ENCODE assay signal across 20 cellular contexts in genomic region chr2:229205704-229206103, GRCh38.
"Had no signal": no experiment of that assay in that cellular context is flagged by ENCODE, and none has a peak within 500 bp of the region (broad histone marks: within the 10 kb centered on the region; RNA-seq: fewer than 3 reads in every experiment).

No MANE protein-coding gene starts in this region.

- H3K9me3 ChIP-seq: body of pancreas, gastrocnemius medialis, pancreas, testis, upper lobe of left lung had no signal

- ATAC-seq: activated CD8-positive, alpha-beta T cell treated with anti-CD3 and anti-CD28 coated beads, Interleukin-2, amount 10 ng/mL, durations not matched to agents 7 days and 5 days; body of pancreas; gastrocnemius medialis; left cardiac atrium had no signal

- DNase-seq: activated B cell treated with CpG ODN at 0.5 μM for 24 hours; activated CD4-positive, alpha-beta T cell treated with anti-CD3 and anti-CD28 coated beads for 48 hours; activated CD8-positive, alpha-beta memory T cell treated with anti-CD3 and anti-CD28 coated beads, Interleukin-2, amount 50 U/mL, for 4 hours; activated CD8-positive, alpha-beta T cell treated with anti-CD3 and anti-CD28 coated beads, Interleukin-2, amount 10 ng/mL, durations not matched to agents 7 days and 5 days; activated gamma-delta T cell; activated T-cell treated with anti-CD3 and anti-CD28 coated beads, Interleukin-2, amount 50 U/mL, for 48 hours; amygdala; body of pancreas; effector memory CD4-positive, alpha-beta T cell; gastrocnemius medialis; left cardiac atrium; naive B cell; pancreas; small intestine; stomach; testis; upper lobe of left lung had no signal

- FAIRE-seq: pancreas, small intestine, TTC549 had no signal

- H3K36me3 ChIP-seq: gastrocnemius medialis, pancreas, stomach, upper lobe of left lung had no signal

- H3K27me3 ChIP-seq: body of pancreas, gastrocnemius medialis, pancreas, stomach, testis, upper lobe of left lung had no signal

- H3K4me1 ChIP-seq: gastrocnemius medialis, stomach, testis, upper lobe of left lung had no signal

- H3K4me3 ChIP-seq: body of pancreas, coronary artery, gastrocnemius medialis, lung, pancreas, stomach, testis, upper lobe of left lung had no signal

- H3K27ac ChIP-seq: body of pancreas, coronary artery, gastrocnemius medialis, pancreas, stomach, testis, upper lobe of left lung had no signal
